In the genomic region with DNA sequence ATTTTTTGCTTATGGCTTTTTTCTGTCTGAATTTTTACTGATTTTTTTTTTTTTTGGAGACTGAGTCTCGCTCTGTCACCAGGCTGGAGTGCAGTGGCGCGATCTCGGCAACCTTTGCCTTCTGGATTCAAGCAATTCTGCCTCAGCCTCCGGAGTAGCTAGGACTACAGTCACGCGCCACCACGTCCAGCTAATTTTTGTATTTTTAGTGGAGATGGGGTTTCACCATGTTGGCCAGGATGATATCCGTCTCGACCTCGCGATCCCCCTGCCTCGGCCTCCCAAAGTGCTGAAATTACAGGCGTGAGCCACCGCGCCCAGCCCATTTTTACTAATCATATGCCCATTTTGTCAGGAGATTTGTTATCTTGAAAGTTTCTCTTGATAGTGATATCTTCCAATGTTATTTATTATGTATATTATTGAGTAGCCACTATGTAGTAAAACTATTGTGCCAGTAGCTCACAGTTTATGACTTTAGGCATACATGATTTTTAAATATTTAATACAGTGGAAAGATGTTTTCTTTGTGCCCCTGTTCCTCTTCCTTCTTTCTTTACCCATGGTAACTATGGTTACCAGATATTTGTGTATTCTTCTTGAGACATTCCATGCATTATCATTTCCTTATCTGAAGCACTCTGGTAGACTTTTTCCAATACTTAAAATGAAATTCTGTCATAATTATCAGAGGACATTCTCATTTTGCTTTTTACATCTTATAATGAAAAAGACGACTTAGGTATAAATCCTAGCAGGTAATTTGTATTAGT, we compare ENCODE assay signal across 1 cellular context.
TF ChIP-seq lines count a peak whose summit lies in the region.

No MANE protein-coding gene starts in this region.

TF ChIP-seq in K562, 482 proteins besides CTCF, POLR2A, EP300 and RAD21:
- TF ChIP-seq TEAD4 (IDR thresholded peaks at IDR 0.05; ENCODE audit: low read length) (peak; percentile 33; the same call in 1 of the 2 replicates), TEAD4 (CRISPR knock-in tag; IDR thresholded peaks at IDR 0.05; ENCODE audit: borderline replicate concordance) (no peak), NCOA1 (IDR thresholded peaks at IDR 0.05; ENCODE audit: low read depth) (no peak; the same call in 1 of the 2 replicates), ZBTB12 (CRISPR knock-in tag; IDR thresholded peaks at IDR 0.05) (no peak), SIRT6 (IDR thresholded peaks at IDR 0.05; ENCODE audit: low read depth, low read length) (no peak), GATAD2B (IDR thresholded peaks at IDR 0.05; ENCODE audit: borderline replicate concordance) (0 out of 2 replicates have a peak, but pooled peaks have one; percentile 32), RBFOX2 (IDR thresholded peaks at IDR 0.05; ENCODE audit: low read depth, low read length) (peak; percentile 62), TEAD2 (tag; IDR thresholded peaks at IDR 0.05) (0 out of 2 replicates have a peak, but pooled peaks have one; percentile 15), FOXJ2 (tag; IDR thresholded peaks at IDR 0.05) (peak; percentile 92), NFE2L1 (tag; IDR thresholded peaks at IDR 0.05; ENCODE audit: borderline replicate concordance, low read depth) (no peak), SMARCA5 (IDR thresholded peaks at IDR 0.05) (0 out of 2 replicates have a peak, but pooled peaks have one; percentile 36), ZBTB33 (CRISPR knock-in tag; IDR thresholded peaks at IDR 0.05) (peak; percentile 65), ARID1B (IDR thresholded peaks at IDR 0.05) (0 out of 2 replicates have a peak, but pooled peaks have one; percentile 11), TAF7 (tag; IDR thresholded peaks at IDR 0.05) (no peak), CHCHD3 (CRISPR knock-in tag; IDR thresholded peaks at IDR 0.05) (no peak), KDM4B (IDR thresholded peaks at IDR 0.05; ENCODE audit: borderline replicate concordance in 2 of 2, low read depth in 1 of 2) (0 out of 4 replicates have a peak, but pooled peaks of 1 of the 2 experiments have one; percentile 54), RBM22 (IDR thresholded peaks at IDR 0.05; ENCODE audit: low read depth, low read length, poor library complexity, severe bottlenecking) (no peak), CSDE1 (IDR thresholded peaks at IDR 0.05) (peak in 1 of 2 experiments; percentile 71; a peak in 2 of 4 replicates), RFX1 (IDR thresholded peaks at IDR 0.05) (peak; percentile 94), HDGF (IDR thresholded peaks at IDR 0.05) (no peak), CEBPB (tag; IDR thresholded peaks at IDR 0.05) (no peak), ZNF444 (CRISPR knock-in tag; IDR thresholded peaks at IDR 0.05) (no peak), ZBTB43 (CRISPR knock-in tag; IDR thresholded peaks at IDR 0.05) (no peak)
- TF ChIP-seq, protein P1, sequence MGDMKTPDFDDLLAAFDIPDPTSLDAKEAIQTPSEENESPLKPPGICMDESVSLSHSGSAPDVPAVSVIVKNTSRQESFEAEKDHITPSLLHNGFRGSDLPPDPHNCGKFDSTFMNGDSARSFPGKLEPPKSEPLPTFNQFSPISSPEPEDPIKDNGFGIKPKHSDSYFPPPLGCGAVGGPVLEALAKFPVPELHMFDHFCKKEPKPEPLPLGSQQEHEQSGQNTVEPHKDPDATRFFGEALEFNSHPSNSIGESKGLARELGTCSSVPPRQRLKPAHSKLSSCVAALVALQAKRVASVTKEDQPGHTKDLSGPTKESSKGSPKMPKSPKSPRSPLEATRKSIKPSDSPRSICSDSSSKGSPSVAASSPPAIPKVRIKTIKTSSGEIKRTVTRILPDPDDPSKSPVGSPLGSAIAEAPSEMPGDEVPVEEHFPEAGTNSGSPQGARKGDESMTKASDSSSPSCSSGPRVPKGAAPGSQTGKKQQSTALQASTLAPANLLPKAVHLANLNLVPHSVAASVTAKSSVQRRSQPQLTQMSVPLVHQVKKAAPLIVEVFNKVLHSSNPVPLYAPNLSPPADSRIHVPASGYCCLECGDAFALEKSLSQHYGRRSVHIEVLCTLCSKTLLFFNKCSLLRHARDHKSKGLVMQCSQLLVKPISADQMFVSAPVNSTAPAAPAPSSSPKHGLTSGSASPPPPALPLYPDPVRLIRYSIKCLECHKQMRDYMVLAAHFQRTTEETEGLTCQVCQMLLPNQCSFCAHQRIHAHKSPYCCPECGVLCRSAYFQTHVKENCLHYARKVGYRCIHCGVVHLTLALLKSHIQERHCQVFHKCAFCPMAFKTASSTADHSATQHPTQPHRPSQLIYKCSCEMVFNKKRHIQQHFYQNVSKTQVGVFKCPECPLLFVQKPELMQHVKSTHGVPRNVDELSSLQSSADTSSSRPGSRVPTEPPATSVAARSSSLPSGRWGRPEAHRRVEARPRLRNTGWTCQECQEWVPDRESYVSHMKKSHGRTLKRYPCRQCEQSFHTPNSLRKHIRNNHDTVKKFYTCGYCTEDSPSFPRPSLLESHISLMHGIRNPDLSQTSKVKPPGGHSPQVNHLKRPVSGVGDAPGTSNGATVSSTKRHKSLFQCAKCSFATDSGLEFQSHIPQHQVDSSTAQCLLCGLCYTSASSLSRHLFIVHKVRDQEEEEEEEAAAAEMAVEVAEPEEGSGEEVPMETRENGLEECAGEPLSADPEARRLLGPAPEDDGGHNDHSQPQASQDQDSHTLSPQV (IDR thresholded peaks at IDR 0.05) = peak; percentile 31; the same call in 1 of the 2 replicates
- TF ChIP-seq, protein P2, sequence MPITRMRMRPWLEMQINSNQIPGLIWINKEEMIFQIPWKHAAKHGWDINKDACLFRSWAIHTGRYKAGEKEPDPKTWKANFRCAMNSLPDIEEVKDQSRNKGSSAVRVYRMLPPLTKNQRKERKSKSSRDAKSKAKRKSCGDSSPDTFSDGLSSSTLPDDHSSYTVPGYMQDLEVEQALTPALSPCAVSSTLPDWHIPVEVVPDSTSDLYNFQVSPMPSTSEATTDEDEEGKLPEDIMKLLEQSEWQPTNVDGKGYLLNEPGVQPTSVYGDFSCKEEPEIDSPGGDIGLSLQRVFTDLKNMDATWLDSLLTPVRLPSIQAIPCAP (CRISPR knock-in tag; IDR thresholded peaks at IDR 0.05; ENCODE audit: borderline replicate concordance) = no peak
